Comparison of ENCODE assay signal across 8 cellular contexts in genomic region chr17:80260791-80261158, GRCh38. TPM values are rescaled to one million over a fixed set of nuclear protein-coding genes. Genes with fewer than 3 reads are reported as not detected.
DNase-seq lines count a peak whose midpoint lies in the region; ATAC-seq lines count a peak whose summit lies in the region.

Gene RNF213 (plus strand): TSS chr17:80260852. CDS start chr17:80263682, 2,830 bp downstream.

- peaks cover 2 to 5% of the 10 kb centered on the region in 2 donors for H3K36me3 ChIP-seq in muscle layer of duodenum (ENCODE audit: control insufficient read depth in 1 of 2, insufficient read depth in 2 of 2, low read length in 2 of 2)

- peak within 1 kb of the TSS; percentile 100 for H3K27ac Mint-ChIP-seq in activated T-cell treated with anti-CD3 and anti-CD28 coated beads, Interleukin-2, amount 50 U/mL, for 24 hours

- peaks cover 8% of the 10 kb centered on the region for H3K36me3 Mint-ChIP-seq in activated T-cell treated with anti-CD3 and anti-CD28 coated beads, Interleukin-2, amount 50 U/mL, for 24 hours (ENCODE audit: low read depth)

- H3K9me3 ChIP-seq in muscle layer of duodenum (ENCODE audit: control insufficient read depth in 1 of 2, low read length in 2 of 2), result no peaks in the 10 kb centered on the region

- H3K27me3 Mint-ChIP-seq in activated T-cell treated with anti-CD3 and anti-CD28 coated beads, Interleukin-2, amount 50 U/mL, for 24 hours, result no peaks in the 10 kb centered on the region

- DNase-seq in COLO668 (lab: John Stamatoyannopoulos, UW; ENCODE audit: unreplicated experiment), result peak; percentile 57
- peak; percentile 32 for DNase-seq in NCI-H2196 treated with DMSO at 0.1 percent for 48 hours (lab: John Stamatoyannopoulos, UW; ENCODE audit: unreplicated experiment)
- peak; percentile 75 for DNase-seq in activated T-cell treated with anti-CD3 and anti-CD28 coated beads, Interleukin-2, amount 50 U/mL, for 24 hours
- DNase-seq in ureter (ENCODE audit: low spot score), result no peak
- DNase-seq in SKM-1 treated with dmso at 0.1 percent for 144 hours (lab: John Stamatoyannopoulos, UW; ENCODE audit: unreplicated experiment), result no peak

- no peaks in the 10 kb centered on the region for H3K27me3 ChIP-seq in muscle layer of duodenum (ENCODE audit: low read depth, low read length)

- H3K4me1 Mint-ChIP-seq in activated T-cell treated with anti-CD3 and anti-CD28 coated beads, Interleukin-2, amount 50 U/mL, for 24 hours (ENCODE audit: low read depth), result peaks cover 69% of the 10 kb centered on the region

- H3K4me1 ChIP-seq in muscle layer of duodenum (ENCODE audit: control insufficient read depth in 1 of 2, insufficient read depth in 2 of 2, low read length in 2 of 2), result peaks cover 5 to 26% of the 10 kb centered on the region in 2 donors

- H3K9me3 Mint-ChIP-seq in activated T-cell treated with anti-CD3 and anti-CD28 coated beads, Interleukin-2, amount 50 U/mL, for 24 hours, result no peaks in the 10 kb centered on the region

- H3K27ac ChIP-seq in muscle layer of duodenum (ENCODE audit: low read length), result peak within 1 kb of the TSS; percentile 84

- H3K4me3 Mint-ChIP-seq in activated T-cell treated with anti-CD3 and anti-CD28 coated beads, Interleukin-2, amount 50 U/mL, for 24 hours, result peak within 1 kb of the TSS; percentile 95

- ATAC-seq in GM21381 (IDR thresholded peaks at IDR 0.05; ENCODE audit: unreplicated experiment), result peak; percentile 22
- peak; percentile 57 for ATAC-seq in esophagus mucosa

- peak within 1 kb of the TSS; percentile 83 to 92 for H3K4me3 ChIP-seq in muscle layer of duodenum (ENCODE audit: low read depth in 1 of 2, low read length in 2 of 2)

RNA-seq across cellular contexts. Expression of gene RNF213, which starts in this region (rescaled TPM):
- total RNA-seq in esophagus mucosa (59.9 TPM), ureter (221 TPM)

Comparison
In these comparisons a context has a peak if more than half of its experiments do, and no peak if none do; other contexts are left out.
1. DNase-seq: peak in COLO668 (single experiment), NCI-H2196 treated with DMSO at 0.1 percent for 48 hours (single experiment) and activated T-cell treated with anti-CD3 and anti-CD28 coated beads, Interleukin-2, amount 50 U/mL, for 24 hours (single experiment); none in ureter (single experiment) and SKM-1 treated with dmso at 0.1 percent for 144 hours (single experiment).